Comparison of ENCODE assay signal across 2 cellular contexts in the genomic region with DNA sequence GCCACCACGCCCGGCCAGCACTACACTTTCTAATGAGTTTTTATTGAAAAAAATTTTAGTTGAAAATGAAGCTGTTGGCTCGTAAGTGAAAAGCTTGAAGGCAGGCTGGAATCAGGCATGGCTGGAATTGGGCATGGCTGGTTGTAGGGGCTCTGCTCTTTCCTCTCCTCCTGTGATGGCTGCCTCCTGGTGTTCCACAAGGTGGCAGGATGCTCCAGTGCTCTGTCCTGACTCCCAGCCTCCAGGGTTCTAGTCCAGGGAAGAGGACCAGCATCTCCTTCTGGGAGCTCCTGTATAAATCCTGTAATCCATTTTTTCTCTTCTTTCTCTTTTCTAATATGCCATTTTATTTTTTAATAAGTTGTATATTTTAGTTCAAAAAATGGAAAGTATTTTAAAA.
TF ChIP-seq lines count a peak whose summit lies in the region.

No MANE protein-coding gene starts in this region.

TF ChIP-seq in IMR-90, 13 proteins besides CTCF, POLR2A, EP300 and RAD21:
- TF ChIP-seq MXI1 (IDR thresholded peaks at IDR 0.05; ENCODE audit: borderline replicate concordance, low read depth, low read length) (no peak), SMC3 (IDR thresholded peaks at IDR 0.05; ENCODE audit: low read depth, low read length) (peak; percentile 46)

TF ChIP-seq in liver, 16 proteins besides CTCF, POLR2A, EP300 and RAD21:
- TF ChIP-seq, protein P1, sequence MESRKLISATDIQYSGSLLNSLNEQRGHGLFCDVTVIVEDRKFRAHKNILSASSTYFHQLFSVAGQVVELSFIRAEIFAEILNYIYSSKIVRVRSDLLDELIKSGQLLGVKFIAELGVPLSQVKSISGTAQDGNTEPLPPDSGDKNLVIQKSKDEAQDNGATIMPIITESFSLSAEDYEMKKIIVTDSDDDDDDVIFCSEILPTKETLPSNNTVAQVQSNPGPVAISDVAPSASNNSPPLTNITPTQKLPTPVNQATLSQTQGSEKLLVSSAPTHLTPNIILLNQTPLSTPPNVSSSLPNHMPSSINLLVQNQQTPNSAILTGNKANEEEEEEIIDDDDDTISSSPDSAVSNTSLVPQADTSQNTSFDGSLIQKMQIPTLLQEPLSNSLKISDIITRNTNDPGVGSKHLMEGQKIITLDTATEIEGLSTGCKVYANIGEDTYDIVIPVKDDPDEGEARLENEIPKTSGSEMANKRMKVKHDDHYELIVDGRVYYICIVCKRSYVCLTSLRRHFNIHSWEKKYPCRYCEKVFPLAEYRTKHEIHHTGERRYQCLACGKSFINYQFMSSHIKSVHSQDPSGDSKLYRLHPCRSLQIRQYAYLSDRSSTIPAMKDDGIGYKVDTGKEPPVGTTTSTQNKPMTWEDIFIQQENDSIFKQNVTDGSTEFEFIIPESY (IDR thresholded peaks at IDR 0.05): no peak
- TF ChIP-seq TAF1 (conservative IDR thresholded peaks at IDR 0.05) (no peak), NR2F2 (IDR thresholded peaks at IDR 0.05) (no peak), HNF4G (IDR thresholded peaks at IDR 0.05) (no peak), ATF3 (IDR thresholded peaks at IDR 0.05) (no peak), GABPA (IDR thresholded peaks at IDR 0.05 in 1 of 2, conservative IDR thresholded peaks at IDR 0.05 in 1 of 2) (no peak), HNF4A (conservative IDR thresholded peaks at IDR 0.05) (no peak), EGR1 (IDR thresholded peaks at IDR 0.05; ENCODE audit: low read depth in 2 of 2) (no peak), FOXA1 (IDR thresholded peaks at IDR 0.05) (no peak), RXRA (IDR thresholded peaks at IDR 0.05) (no peak), JUND (IDR thresholded peaks at IDR 0.05) (no peak), SP1 (IDR thresholded peaks at IDR 0.05) (no peak), FOXA2 (IDR thresholded peaks at IDR 0.05) (no peak)
- TF ChIP-seq, protein P2, sequence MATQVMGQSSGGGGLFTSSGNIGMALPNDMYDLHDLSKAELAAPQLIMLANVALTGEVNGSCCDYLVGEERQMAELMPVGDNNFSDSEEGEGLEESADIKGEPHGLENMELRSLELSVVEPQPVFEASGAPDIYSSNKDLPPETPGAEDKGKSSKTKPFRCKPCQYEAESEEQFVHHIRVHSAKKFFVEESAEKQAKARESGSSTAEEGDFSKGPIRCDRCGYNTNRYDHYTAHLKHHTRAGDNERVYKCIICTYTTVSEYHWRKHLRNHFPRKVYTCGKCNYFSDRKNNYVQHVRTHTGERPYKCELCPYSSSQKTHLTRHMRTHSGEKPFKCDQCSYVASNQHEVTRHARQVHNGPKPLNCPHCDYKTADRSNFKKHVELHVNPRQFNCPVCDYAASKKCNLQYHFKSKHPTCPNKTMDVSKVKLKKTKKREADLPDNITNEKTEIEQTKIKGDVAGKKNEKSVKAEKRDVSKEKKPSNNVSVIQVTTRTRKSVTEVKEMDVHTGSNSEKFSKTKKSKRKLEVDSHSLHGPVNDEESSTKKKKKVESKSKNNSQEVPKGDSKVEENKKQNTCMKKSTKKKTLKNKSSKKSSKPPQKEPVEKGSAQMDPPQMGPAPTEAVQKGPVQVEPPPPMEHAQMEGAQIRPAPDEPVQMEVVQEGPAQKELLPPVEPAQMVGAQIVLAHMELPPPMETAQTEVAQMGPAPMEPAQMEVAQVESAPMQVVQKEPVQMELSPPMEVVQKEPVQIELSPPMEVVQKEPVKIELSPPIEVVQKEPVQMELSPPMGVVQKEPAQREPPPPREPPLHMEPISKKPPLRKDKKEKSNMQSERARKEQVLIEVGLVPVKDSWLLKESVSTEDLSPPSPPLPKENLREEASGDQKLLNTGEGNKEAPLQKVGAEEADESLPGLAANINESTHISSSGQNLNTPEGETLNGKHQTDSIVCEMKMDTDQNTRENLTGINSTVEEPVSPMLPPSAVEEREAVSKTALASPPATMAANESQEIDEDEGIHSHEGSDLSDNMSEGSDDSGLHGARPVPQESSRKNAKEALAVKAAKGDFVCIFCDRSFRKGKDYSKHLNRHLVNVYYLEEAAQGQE (IDR thresholded peaks at IDR 0.05): no peak
- TF ChIP-seq, protein P3, sequence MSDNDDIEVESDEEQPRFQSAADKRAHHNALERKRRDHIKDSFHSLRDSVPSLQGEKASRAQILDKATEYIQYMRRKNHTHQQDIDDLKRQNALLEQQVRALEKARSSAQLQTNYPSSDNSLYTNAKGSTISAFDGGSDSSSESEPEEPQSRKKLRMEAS (IDR thresholded peaks at IDR 0.05): no peak
